Comparison of ENCODE assay signal across 1 cellular context in genomic region chr12:57823908-57824640, GRCh38.
TF ChIP-seq lines count a peak whose summit lies in the region.

No MANE protein-coding gene starts in this region.

TF ChIP-seq in GM12878, 131 proteins besides CTCF, POLR2A, EP300 and RAD21:
- no peak for TF ChIP-seq MTA3 (IDR thresholded peaks at IDR 0.05; ENCODE audit: borderline replicate concordance, low read length)
- TF ChIP-seq SPI1 (IDR thresholded peaks at IDR 0.05; ENCODE audit: borderline replicate concordance, insufficient read depth, low read depth, low read length), result no peak
- no peak for TF ChIP-seq NKRF (conservative IDR thresholded peaks at IDR 0.05)
- no peak for TF ChIP-seq BACH1 (IDR thresholded peaks at IDR 0.05; ENCODE audit: borderline replicate concordance)
- TF ChIP-seq RUNX3 (IDR thresholded peaks at IDR 0.05; ENCODE audit: low read length), result no peak
- TF ChIP-seq EZH2 (IDR thresholded peaks at IDR 0.05; ENCODE audit: borderline replicate concordance, control insufficient read depth, low read depth, low read length), result no peak
- no peak for TF ChIP-seq SIN3A (IDR thresholded peaks at IDR 0.05; ENCODE audit: low read depth, low read length)
- TF ChIP-seq ZBTB4 (CRISPR knock-in tag; IDR thresholded peaks at IDR 0.05), result no peak
- no peak for TF ChIP-seq RB1 (IDR thresholded peaks at IDR 0.05; ENCODE audit: borderline replicate concordance)
- TF ChIP-seq REST (IDR thresholded peaks at IDR 0.05; ENCODE audit: low read depth, low read length), result no peak
